In the genomic region with DNA sequence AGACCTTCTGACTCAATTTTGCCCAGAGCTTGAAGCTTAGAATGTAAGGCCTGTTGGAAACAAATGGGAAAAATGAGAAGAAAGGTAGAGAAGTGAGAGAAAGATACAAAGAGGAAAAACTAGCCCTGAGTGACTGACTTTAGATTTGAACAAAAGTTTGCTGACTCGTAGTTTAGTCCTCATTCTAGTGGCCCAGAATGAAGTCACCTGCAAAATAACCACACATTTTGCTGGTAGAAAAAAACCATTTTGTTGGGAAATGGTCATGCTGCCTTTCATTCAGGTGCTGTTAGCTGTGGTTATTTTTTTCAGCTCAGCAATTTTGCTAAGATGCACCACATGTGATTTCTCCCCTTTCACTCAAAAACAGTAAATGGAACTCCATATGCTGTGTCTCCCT, we compare ENCODE assay signal across 21 cellular contexts.
"Had no signal": no experiment of that assay in that cellular context is flagged by ENCODE, and none has a peak within 500 bp of the region (broad histone marks: within the 10 kb centered on the region; RNA-seq: fewer than 3 reads in every experiment).

No MANE protein-coding gene starts in this region.

- ATAC-seq: T-cell had no signal

- FAIRE-seq: RCC 7860 had no signal

- H3K27ac ChIP-seq: RWPE1 had no signal

- H3K9me3 Mint-ChIP-seq: T-cell had no signal

- DNase-seq: Kasumi-1, KG1, MV-4-11, NCI-H1048, NCI-H1105, NCI-H1417, NCI-H1436 treated with DMSO at 0.1 percent for 48 hours, NCI-H1694, NCI-H187 treated with DMSO at 0.1 percent for 48 hours, NCI-H2029 treated with DMSO at 0.1 percent for 48 hours, NCI-H2171 treated with DMSO at 0.1 percent for 48 hours, NCI-H345, NCI-H446 treated with DMSO at 0.1 percent for 48 hours, NCI-H510A treated with DMSO at 0.1 percent for 48 hours, NCI-H526, SHP77, SK-N-SH, SW 1271, T-cell had no signal

- H3K4me2 ChIP-seq: SK-N-SH had no signal

- H3K27ac Mint-ChIP-seq: T-cell had no signal

- H3K27me3 Mint-ChIP-seq: T-cell had no signal

- H3K4me1 Mint-ChIP-seq: T-cell had no signal

- H3K9me3 ChIP-seq: SK-N-SH had no signal

- H3K4me3 Mint-ChIP-seq: T-cell had no signal

- H3K9ac ChIP-seq: SK-N-SH had no signal
